In genomic region chr15:36598529-36599177, GRCh38 we compare ENCODE assay signal across 15 cellular contexts. TPM values are rescaled to one million over a fixed set of nuclear protein-coding genes. Genes with fewer than 3 reads are reported as not detected.
DNase-seq lines count a peak whose midpoint lies in the region; ATAC-seq and TF ChIP-seq lines count a peak whose summit lies in the region.
"Had no signal": no experiment of that assay in that cellular context is flagged by ENCODE, and none has a peak within 500 bp of the region (broad histone marks: within the 10 kb centered on the region; RNA-seq: fewer than 3 reads in every experiment).

No MANE protein-coding gene starts in this region.

- H3K27me3 Mint-ChIP-seq in chondrocyte (ENCODE audit: low read depth), result no peaks in the 10 kb centered on the region
- no peaks in the 10 kb centered on the region for H3K27me3 Mint-ChIP-seq in activated naive CD8-positive, alpha-beta T cell treated with anti-CD3 and anti-CD28 coated beads for 36 hours
- H3K27me3 Mint-ChIP-seq: memory B cell had no signal

- no peak for TF ChIP-seq CTCF in chondrocyte (IDR thresholded peaks at IDR 0.05)

- H3K9me3 Mint-ChIP-seq in chondrocyte (ENCODE audit: low read depth), result no peaks in the 10 kb centered on the region
- no peaks in the 10 kb centered on the region for H3K9me3 Mint-ChIP-seq in activated naive CD8-positive, alpha-beta T cell treated with anti-CD3 and anti-CD28 coated beads for 36 hours
- H3K9me3 Mint-ChIP-seq: memory B cell had no signal

- ATAC-seq in HG03521 (IDR thresholded peaks at IDR 0.05; ENCODE audit: unreplicated experiment), result no peak
- no peak for ATAC-seq in GM21515 (IDR thresholded peaks at IDR 0.05; ENCODE audit: unreplicated experiment)
- ATAC-seq: HCT116 had no signal

- H3K4me1 Mint-ChIP-seq in chondrocyte (ENCODE audit: low read depth), result peaks cover 39% of the 10 kb centered on the region
- H3K4me1 Mint-ChIP-seq in activated naive CD8-positive, alpha-beta T cell treated with anti-CD3 and anti-CD28 coated beads for 36 hours, result peaks cover 12% of the 10 kb centered on the region

- peak overlapping the region; percentile 77 for H3K27ac Mint-ChIP-seq in chondrocyte (ENCODE audit: unreplicated experiment)
- H3K27ac Mint-ChIP-seq in activated naive CD8-positive, alpha-beta T cell treated with anti-CD3 and anti-CD28 coated beads for 36 hours, result no peak overlapping the region
- H3K27ac Mint-ChIP-seq: memory B cell had no signal

- no peaks in the 10 kb centered on the region for H3K36me3 Mint-ChIP-seq in chondrocyte (ENCODE audit: low read depth)
- peaks cover 1% of the 10 kb centered on the region for H3K36me3 Mint-ChIP-seq in activated naive CD8-positive, alpha-beta T cell treated with anti-CD3 and anti-CD28 coated beads for 36 hours

- DNase-seq in EH (ENCODE audit: low read depth), result peak; percentile 49
- DNase-seq in LHCN-M2 (ENCODE audit: low read depth), result peak; percentile 19
- DNase-seq in chondrocyte (ENCODE audit: low spot score), result no peak
- DNase-seq in myocyte (ENCODE audit: low read depth), result peak; percentile 10
- DNase-seq in activated naive CD8-positive, alpha-beta T cell treated with anti-CD3 and anti-CD28 coated beads for 36 hours, result no peak
- DNase-seq in hepatic stellate cell (ENCODE audit: low spot score), result no peak
- DNase-seq: amniotic stem cell; BE2C; NCI-H1436; stimulated activated CD4-positive, alpha-beta T cell treated with anti-CD3 and anti-CD28 coated beads, Interleukin-1b, Interleukin-23, amount 100 ng/mL, for 48 hours; T1000 had no signal

- peak overlapping the region; percentile 21 for H3K4me3 Mint-ChIP-seq in chondrocyte (ENCODE audit: unreplicated experiment)
- no peak overlapping the region for H3K4me3 Mint-ChIP-seq in activated naive CD8-positive, alpha-beta T cell treated with anti-CD3 and anti-CD28 coated beads for 36 hours
- H3K4me3 Mint-ChIP-seq: memory B cell had no signal

RNA-seq across cellular contexts. Expression of gene CDIN1, which starts 19.2 kb away (rescaled TPM):
- total RNA-seq in LHCN-M2 (2014; rRNA removed) (17.9 and 19.9 TPM in 2 replicates), chondrocyte (17.4 to 22.1 TPM (median 17.7 TPM) in 3 replicates), myocyte (13.0 and 18.3 TPM in 2 replicates)
- 5.6 TPM for polyA plus RNA-seq in LHCN-M2 (2012)
- 7.6 TPM for polyA plus RNA-seq in myocyte (2012)
- total RNA-seq in activated naive CD8-positive, alpha-beta T cell treated with anti-CD3 and anti-CD28 coated beads for 36 hours, result 10 to 100 TPM; 11.5 to 13.6 TPM

Comparison
In these comparisons a context has a peak if more than half of its experiments do, and no peak if none do; other contexts are left out.
1. DNase-seq: peak in EH (single experiment), LHCN-M2 (single experiment) and myocyte (single experiment); none in chondrocyte (single experiment), activated naive CD8-positive, alpha-beta T cell treated with anti-CD3 and anti-CD28 coated beads for 36 hours (single experiment) and hepatic stellate cell (single experiment).